ENCODE assay signal across 1 cellular context in the genomic region with DNA sequence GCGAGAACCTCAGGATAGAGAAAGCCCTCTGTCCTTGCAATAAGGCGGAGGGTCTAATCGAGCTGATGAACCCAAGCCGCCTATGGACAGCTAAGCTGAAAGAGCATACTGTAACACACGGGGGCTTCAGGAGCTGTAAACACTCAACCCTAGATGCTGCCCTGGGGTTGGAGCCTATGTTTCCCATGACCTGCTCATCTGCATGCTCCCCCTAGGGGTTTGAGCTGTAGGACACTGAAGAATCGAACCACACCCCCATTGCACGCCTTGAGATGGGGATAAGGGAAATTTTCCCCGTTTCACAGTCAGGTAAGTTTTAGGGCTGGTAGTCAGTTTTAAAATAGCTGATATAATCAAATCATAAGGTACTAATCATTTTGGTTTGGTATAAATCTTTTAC.
TF ChIP-seq lines count a peak whose summit lies in the region.

No MANE protein-coding gene starts in this region.

TF ChIP-seq in SK-N-SH treated with all-trans-retinoic acid at 6 μM for 48 hours, 23 proteins besides CTCF, POLR2A, EP300 and RAD21 (continued from another document):
- TF ChIP-seq, protein P1, sequence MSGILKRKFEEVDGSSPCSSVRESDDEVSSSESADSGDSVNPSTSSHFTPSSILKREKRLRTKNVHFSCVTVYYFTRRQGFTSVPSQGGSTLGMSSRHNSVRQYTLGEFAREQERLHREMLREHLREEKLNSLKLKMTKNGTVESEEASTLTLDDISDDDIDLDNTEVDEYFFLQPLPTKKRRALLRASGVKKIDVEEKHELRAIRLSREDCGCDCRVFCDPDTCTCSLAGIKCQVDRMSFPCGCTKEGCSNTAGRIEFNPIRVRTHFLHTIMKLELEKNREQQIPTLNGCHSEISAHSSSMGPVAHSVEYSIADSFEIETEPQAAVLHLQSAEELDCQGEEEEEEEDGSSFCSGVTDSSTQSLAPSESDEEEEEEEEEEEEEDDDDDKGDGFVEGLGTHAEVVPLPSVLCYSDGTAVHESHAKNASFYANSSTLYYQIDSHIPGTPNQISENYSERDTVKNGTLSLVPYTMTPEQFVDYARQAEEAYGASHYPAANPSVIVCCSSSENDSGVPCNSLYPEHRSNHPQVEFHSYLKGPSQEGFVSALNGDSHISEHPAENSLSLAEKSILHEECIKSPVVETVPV (CRISPR knock-in tag; IDR thresholded peaks at IDR 0.05) = no peak
- TF ChIP-seq ZNF70 (CRISPR knock-in tag; IDR thresholded peaks at IDR 0.05) (no peak), ISL1 (CRISPR knock-in tag; IDR thresholded peaks at IDR 0.05) (no peak), ZC3H10 (CRISPR knock-in tag; IDR thresholded peaks at IDR 0.05) (no peak), ZFP3 (CRISPR knock-in tag; IDR thresholded peaks at IDR 0.05) (no peak), ARNTL (CRISPR knock-in tag; IDR thresholded peaks at IDR 0.05; ENCODE audit: borderline replicate concordance, low read depth) (no peak), ZNF565 (CRISPR knock-in tag; conservative IDR thresholded peaks at IDR 0.05; ENCODE audit: low read depth) (no peak)
- TF ChIP-seq, protein P2, sequence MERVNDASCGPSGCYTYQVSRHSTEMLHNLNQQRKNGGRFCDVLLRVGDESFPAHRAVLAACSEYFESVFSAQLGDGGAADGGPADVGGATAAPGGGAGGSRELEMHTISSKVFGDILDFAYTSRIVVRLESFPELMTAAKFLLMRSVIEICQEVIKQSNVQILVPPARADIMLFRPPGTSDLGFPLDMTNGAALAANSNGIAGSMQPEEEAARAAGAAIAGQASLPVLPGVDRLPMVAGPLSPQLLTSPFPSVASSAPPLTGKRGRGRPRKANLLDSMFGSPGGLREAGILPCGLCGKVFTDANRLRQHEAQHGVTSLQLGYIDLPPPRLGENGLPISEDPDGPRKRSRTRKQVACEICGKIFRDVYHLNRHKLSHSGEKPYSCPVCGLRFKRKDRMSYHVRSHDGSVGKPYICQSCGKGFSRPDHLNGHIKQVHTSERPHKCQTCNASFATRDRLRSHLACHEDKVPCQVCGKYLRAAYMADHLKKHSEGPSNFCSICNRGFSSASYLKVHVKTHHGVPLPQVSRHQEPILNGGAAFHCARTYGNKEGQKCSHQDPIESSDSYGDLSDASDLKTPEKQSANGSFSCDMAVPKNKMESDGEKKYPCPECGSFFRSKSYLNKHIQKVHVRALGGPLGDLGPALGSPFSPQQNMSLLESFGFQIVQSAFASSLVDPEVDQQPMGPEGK (CRISPR knock-in tag; IDR thresholded peaks at IDR 0.05; ENCODE audit: borderline replicate concordance) = no peak
- TF ChIP-seq, protein P3, sequence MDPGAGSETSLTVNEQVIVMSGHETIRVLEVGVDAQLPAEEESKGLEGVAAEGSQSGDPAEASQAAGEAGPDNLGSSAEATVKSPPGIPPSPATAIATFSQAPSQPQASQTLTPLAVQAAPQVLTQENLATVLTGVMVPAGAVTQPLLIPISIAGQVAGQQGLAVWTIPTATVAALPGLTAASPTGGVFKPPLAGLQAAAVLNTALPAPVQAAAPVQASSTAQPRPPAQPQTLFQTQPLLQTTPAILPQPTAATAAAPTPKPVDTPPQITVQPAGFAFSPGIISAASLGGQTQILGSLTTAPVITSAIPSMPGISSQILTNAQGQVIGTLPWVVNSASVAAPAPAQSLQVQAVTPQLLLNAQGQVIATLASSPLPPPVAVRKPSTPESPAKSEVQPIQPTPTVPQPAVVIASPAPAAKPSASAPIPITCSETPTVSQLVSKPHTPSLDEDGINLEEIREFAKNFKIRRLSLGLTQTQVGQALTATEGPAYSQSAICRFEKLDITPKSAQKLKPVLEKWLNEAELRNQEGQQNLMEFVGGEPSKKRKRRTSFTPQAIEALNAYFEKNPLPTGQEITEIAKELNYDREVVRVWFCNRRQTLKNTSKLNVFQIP (CRISPR knock-in tag; IDR thresholded peaks at IDR 0.05; ENCODE audit: borderline replicate concordance, low read depth) = no peak
